12 cellular contexts compared by ENCODE assay signal in the genomic region with DNA sequence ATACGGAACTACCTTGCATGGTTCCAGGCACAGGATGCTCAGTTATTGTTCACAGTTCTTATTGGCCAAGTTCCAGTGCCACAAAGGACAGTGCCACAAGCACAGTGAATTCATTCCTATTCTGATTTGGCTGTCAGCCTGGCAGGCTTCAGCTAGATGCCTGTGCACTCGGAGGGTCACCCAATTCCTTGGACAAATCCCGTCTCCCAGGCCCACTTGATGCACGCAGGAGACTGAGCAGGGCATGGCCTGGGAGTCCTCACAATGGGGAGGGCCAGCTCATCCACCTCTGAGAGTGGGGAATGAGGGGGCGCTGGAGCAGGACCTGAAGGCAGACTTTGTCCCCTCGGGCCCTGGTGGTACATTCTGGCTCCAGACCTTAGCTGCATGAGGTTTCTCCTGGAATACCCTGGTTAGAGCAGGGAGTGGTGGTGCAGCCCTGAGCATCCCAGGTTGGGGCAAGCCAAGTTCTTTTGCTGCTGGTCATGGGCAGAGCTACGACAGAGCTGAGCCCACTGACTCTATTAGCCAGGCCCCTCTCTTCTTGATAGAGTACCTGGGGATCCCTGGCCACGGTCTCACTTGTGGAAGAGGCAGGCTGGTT. TPM values are rescaled to one million over a fixed set of nuclear protein-coding genes. Genes with fewer than 3 reads are reported as not detected.
DNase-seq lines count a peak whose midpoint lies in the region; ATAC-seq and TF ChIP-seq lines count a peak whose summit lies in the region.
"Had no signal": no experiment of that assay in that cellular context is flagged by ENCODE, and none has a peak within 500 bp of the region (broad histone marks: within the 10 kb centered on the region; RNA-seq: fewer than 3 reads in every experiment).

No MANE protein-coding gene starts in this region.

- ATAC-seq in HG03097 (IDR thresholded peaks at IDR 0.05; ENCODE audit: low FRiP score, unreplicated experiment) (no peak), HG03108 (IDR thresholded peaks at IDR 0.05; ENCODE audit: unreplicated experiment) (no peak)

- peak; percentile 60 for DNase-seq in activated effector memory CD4-positive, alpha-beta T cell treated with anti-CD3 and anti-CD28 coated beads, Interleukin-2, amount 50 U/mL, for 16 hours
- DNase-seq in activated effector memory CD4-positive, alpha-beta T cell treated with Interleukin-2 at 50 U/mL for 16 hours: no peak
- DNase-seq in coronary artery (ENCODE audit: low spot score): no peak
- DNase-seq in myocyte (ENCODE audit: low read depth): peak; percentile 68
- no peak for DNase-seq in tibial artery
- no peak for DNase-seq in NCI-H446 treated with DMSO at 0.1 percent for 48 hours (lab: John Stamatoyannopoulos, UW)
- DNase-seq: erythroblast, NCI-H2171 treated with DMSO at 0.1 percent for 48 hours, T-helper 1 cell had no signal

- no peaks in the 10 kb centered on the region for H3K9me3 ChIP-seq in tibial artery
- H3K9me3 ChIP-seq: A549 had no signal

- no peaks in the 10 kb centered on the region for H3K27me3 ChIP-seq in tibial artery

- intact Hi-C loops in tibial artery (cut with DNase I; ENCODE audit: low total_unique reads): no loop called here

- TF ChIP-seq CTCF in coronary artery (IDR thresholded peaks at IDR 0.05) (no peak), tibial artery (IDR thresholded peaks at IDR 0.05) (no peak)

- H3K36me3 ChIP-seq in tibial artery: peaks cover 0 to 67% (median 43%) of the 10 kb centered on the region in 3 donors

- peaks cover 0 to 20% (median 8%) of the 10 kb centered on the region in 4 donors for H3K4me1 ChIP-seq in tibial artery

- H3K4me3 ChIP-seq in coronary artery (no peak overlapping the region), tibial artery (no peak overlapping the region)
- H3K4me3 ChIP-seq: A549 had no signal

- H3K27ac ChIP-seq in coronary artery: peak overlapping the region; percentile 70 to 86
- H3K27ac ChIP-seq in tibial artery: peak overlapping the region; percentile 58 to 65

RNA-seq across cellular contexts. Expression of gene MIS12, which starts 41.4 kb away (rescaled TPM):
- 21.9 and 22.6 TPM in 2 replicates for total RNA-seq in myocyte
- polyA plus RNA-seq in myocyte (2012): 10.6 TPM

RNA-seq across cellular contexts. Expression of gene DERL2, which starts 41.8 kb away (rescaled TPM):
- 59.1 and 68.0 TPM in 2 replicates for total RNA-seq in myocyte
- 76.7 TPM for polyA plus RNA-seq in myocyte (2012)

RNA-seq across cellular contexts. Expression of gene NLRP1, which starts 56.6 kb away (rescaled TPM):
- 31.7 and 46.0 TPM in 2 replicates for total RNA-seq in myocyte
- polyA plus RNA-seq in myocyte (2012): 56.4 TPM

RNA-seq across cellular contexts. Expression of gene DHX33, which starts 59.0 kb away (rescaled TPM):
- 7.1 and 8.3 TPM in 2 replicates for total RNA-seq in myocyte
- 9.3 TPM for polyA plus RNA-seq in myocyte (2012)

Comparison
In these comparisons a context has a peak if more than half of its experiments do, and no peak if none do; other contexts are left out.
1. DNase-seq: peak in activated effector memory CD4-positive, alpha-beta T cell treated with anti-CD3 and anti-CD28 coated beads, Interleukin-2, amount 50 U/mL, for 16 hours (single experiment) and myocyte (single experiment); none in activated effector memory CD4-positive, alpha-beta T cell treated with Interleukin-2 at 50 U/mL for 16 hours (single experiment), coronary artery (single experiment), tibial artery (0 of 2) and NCI-H446 treated with DMSO at 0.1 percent for 48 hours (single experiment).